In genomic region chrX:49271341-49271740, GRCh38 we compare ENCODE assay signal across 10 cellular contexts. TPM values are rescaled to one million over a fixed set of nuclear protein-coding genes. Genes with fewer than 3 reads are reported as not detected.
DNase-seq lines count a peak whose midpoint lies in the region; FAIRE-seq and TF ChIP-seq lines count a peak whose summit lies in the region.
"Had no signal": no experiment of that assay in that cellular context is flagged by ENCODE, and none has a peak within 500 bp of the region (broad histone marks: within the 10 kb centered on the region; RNA-seq: fewer than 3 reads in every experiment).

No MANE protein-coding gene starts in this region.

- peaks cover 26% of the 10 kb centered on the region for H3K4me1 ChIP-seq in HAP-1

- in situ Hi-C loops in HAP-1 (cut with MboI; ENCODE audit: low sequenced_read_pairs), result no loop called here

- no peak for TF ChIP-seq EP300 in neural cell (conservative IDR thresholded peaks at IDR 0.05; ENCODE audit: poor library complexity, severe bottlenecking)

- H3K27me3 ChIP-seq in HAP-1 (ENCODE audit: low read depth), result no peaks in the 10 kb centered on the region
- no peaks in the 10 kb centered on the region for H3K27me3 ChIP-seq in neural cell (ENCODE audit: insufficient read depth, low read depth, low read length)

- no peak for TF ChIP-seq CTCF in neural cell (IDR thresholded peaks at IDR 0.05; ENCODE audit: poor library complexity, severe bottlenecking)

- H3K4me1 Mint-ChIP-seq in activated T-helper 1 cell treated with anti-CD3 and anti-CD28 coated beads, Interleukin-12 subunit alpha, Interleukin-12 subunit beta, Interleukin-2, Interleukin-4 antibody, amounts not matched to agents 30 ng/mL and 10 ng/mL and 1 ng/mL, durations not matched to agents 14 hours and 24 hours and 36 hours (ENCODE audit: low read depth), result peaks cover 67% of the 10 kb centered on the region

- H3K4me3 ChIP-seq in HAP-1 (peak overlapping the region; percentile 76), neural cell (ENCODE audit: low read length) (peak overlapping the region; percentile 69)

- no peaks in the 10 kb centered on the region for H3F3A ChIP-seq in neural cell (ENCODE audit: insufficient read depth, low read length, poor library complexity, severe bottlenecking)

- H3K4me3 Mint-ChIP-seq in activated T-helper 1 cell treated with anti-CD3 and anti-CD28 coated beads, Interleukin-12 subunit alpha, Interleukin-12 subunit beta, Interleukin-2, Interleukin-4 antibody, amounts not matched to agents 30 ng/mL and 10 ng/mL and 1 ng/mL, durations not matched to agents 14 hours and 24 hours and 36 hours, result peak overlapping the region; percentile 81

- no peaks in the 10 kb centered on the region for H4K20me1 ChIP-seq in neural cell (ENCODE audit: insufficient read depth)

- H3K4me2 ChIP-seq in neural cell (ENCODE audit: low read length), result no peak overlapping the region

- H3K27ac Mint-ChIP-seq in activated T-helper 1 cell treated with anti-CD3 and anti-CD28 coated beads, Interleukin-12 subunit alpha, Interleukin-12 subunit beta, Interleukin-2, Interleukin-4 antibody, amounts not matched to agents 30 ng/mL and 10 ng/mL and 1 ng/mL, durations not matched to agents 14 hours and 24 hours and 36 hours, result peak overlapping the region; percentile 91

- DNase-seq in HAP-1 (ENCODE audit: low spot score in 2 of 2) (no peak), HTR-8/SVneo (ENCODE audit: insufficient read length, low spot score) (no peak), nucleus accumbens (lab: John Stamatoyannopoulos, UW) (no peak), NCI-H1417 treated with DMSO at 0.1 percent for 48 hours (lab: John Stamatoyannopoulos, UW) (no peak)
- DNase-seq in activated T-helper 1 cell treated with anti-CD3 and anti-CD28 coated beads, Interleukin-12 subunit alpha, Interleukin-12 subunit beta, Interleukin-2, Interleukin-4 antibody, amounts not matched to agents 30 ng/mL and 10 ng/mL and 1 ng/mL, durations not matched to agents 14 hours and 24 hours and 36 hours (ENCODE audit: low spot score), result no peak
- DNase-seq: lower lobe of right lung, NCI-H1105 treated with DMSO at 0.1 percent for 48 hours had no signal

- intact Hi-C loops in activated T-helper 1 cell treated with anti-CD3 and anti-CD28 coated beads, Interleukin-12 subunit alpha, Interleukin-12 subunit beta, Interleukin-2, Interleukin-4 antibody, amounts not matched to agents 30 ng/mL and 10 ng/mL and 1 ng/mL, durations not matched to agents 14 hours and 24 hours and 36 hours (cut with micrococcal nuclease), result loop anchor here (5.0 kb wide), 3 partner anchors 169 to 469 kb away; partner anchors contain the start of gene HDAC6

- H3K9ac ChIP-seq in neural cell (ENCODE audit: low read length), result no peak overlapping the region

- H3K9me2 ChIP-seq in neural cell (ENCODE audit: insufficient read depth, low read length), result no peaks in the 10 kb centered on the region

- H3K36me3 ChIP-seq in HAP-1 (replicated peaks), result peaks cover 19% of the 10 kb centered on the region
- no peaks in the 10 kb centered on the region for H3K36me3 ChIP-seq in neural cell (ENCODE audit: insufficient read depth, low read length)
- H3K36me3 ChIP-seq: lower lobe of right lung had no signal

- H3K79me2 ChIP-seq in neural cell (replicated peaks; ENCODE audit: insufficient read depth, low read length), result peaks cover 6% of the 10 kb centered on the region

- peaks cover 20% of the 10 kb centered on the region for H3K36me3 Mint-ChIP-seq in activated T-helper 1 cell treated with anti-CD3 and anti-CD28 coated beads, Interleukin-12 subunit alpha, Interleukin-12 subunit beta, Interleukin-2, Interleukin-4 antibody, amounts not matched to agents 30 ng/mL and 10 ng/mL and 1 ng/mL, durations not matched to agents 14 hours and 24 hours and 36 hours (ENCODE audit: low read depth)

- no peaks in the 10 kb centered on the region for H3K27me3 Mint-ChIP-seq in activated T-helper 1 cell treated with anti-CD3 and anti-CD28 coated beads, Interleukin-12 subunit alpha, Interleukin-12 subunit beta, Interleukin-2, Interleukin-4 antibody, amounts not matched to agents 30 ng/mL and 10 ng/mL and 1 ng/mL, durations not matched to agents 14 hours and 24 hours and 36 hours (ENCODE audit: insufficient read depth)

- no peak for FAIRE-seq in HTR-8/SVneo (lab: Jason Lieb, UNC)
- FAIRE-seq: colon had no signal

- no peak overlapping the region for H3K27ac ChIP-seq in neural cell (ENCODE audit: low read length)

- H2AFZ ChIP-seq in neural cell (ENCODE audit: low read depth, low read length), result no peak overlapping the region

- TF ChIP-seq RAD21 in neural cell (conservative IDR thresholded peaks at IDR 0.05), result no peak

- H3K9me3 ChIP-seq in HAP-1 (no peaks in the 10 kb centered on the region), neural cell (ENCODE audit: low read length) (no peaks in the 10 kb centered on the region)
- H3K9me3 ChIP-seq: lower lobe of right lung had no signal

- H3K9me3 Mint-ChIP-seq in activated T-helper 1 cell treated with anti-CD3 and anti-CD28 coated beads, Interleukin-12 subunit alpha, Interleukin-12 subunit beta, Interleukin-2, Interleukin-4 antibody, amounts not matched to agents 30 ng/mL and 10 ng/mL and 1 ng/mL, durations not matched to agents 14 hours and 24 hours and 36 hours, result no peaks in the 10 kb centered on the region

TF ChIP-seq in neural cell, 6 proteins besides CTCF, POLR2A, EP300 and RAD21:
- TF ChIP-seq SMC3 (conservative IDR thresholded peaks at IDR 0.05; ENCODE audit: poor library complexity), result no peak

RNA-seq across cellular contexts. Expression of gene PPP1R3F, which starts 1.7 kb away (rescaled TPM):
- total RNA-seq in activated T-helper 1 cell treated with anti-CD3 and anti-CD28 coated beads, Interleukin-12 subunit alpha, Interleukin-12 subunit beta, Interleukin-2, Interleukin-4 antibody, amounts not matched to agents 30 ng/mL and 10 ng/mL and 1 ng/mL, durations not matched to agents 14 hours and 24 hours and 36 hours, result 6.5 and 6.9 TPM in 2 replicates
- polyA plus RNA-seq in neural cell, result 20.4 and 21.0 TPM in 2 replicates
- 23.4 and 23.9 TPM in 2 replicates for polyA minus RNA-seq in neural cell

RNA-seq across cellular contexts. Expression of gene FOXP3, which starts 6.8 kb away (rescaled TPM):
- 14.3 and 14.4 TPM in 2 replicates for total RNA-seq in activated T-helper 1 cell treated with anti-CD3 and anti-CD28 coated beads, Interleukin-12 subunit alpha, Interleukin-12 subunit beta, Interleukin-2, Interleukin-4 antibody, amounts not matched to agents 30 ng/mL and 10 ng/mL and 1 ng/mL, durations not matched to agents 14 hours and 24 hours and 36 hours
- polyA plus RNA-seq in neural cell, result not detected in 2 replicates
- 0.23 and 0.24 TPM in 2 replicates for polyA minus RNA-seq in neural cell
- total RNA-seq: lower lobe of right lung had no signal

RNA-seq across cellular contexts. Expression of gene GAGE10, which starts 32.1 kb away (rescaled TPM):
- total RNA-seq in activated T-helper 1 cell treated with anti-CD3 and anti-CD28 coated beads, Interleukin-12 subunit alpha, Interleukin-12 subunit beta, Interleukin-2, Interleukin-4 antibody, amounts not matched to agents 30 ng/mL and 10 ng/mL and 1 ng/mL, durations not matched to agents 14 hours and 24 hours and 36 hours, result not detected in 2 replicates
- not detected in 2 replicates for polyA plus RNA-seq in neural cell
- not detected in 2 replicates for polyA minus RNA-seq in neural cell
- total RNA-seq: lower lobe of right lung; T-helper 2 cell treated with Interferon-gamma antibody and Interleukin-4, amounts not matched to agents 100 ng/mL and 5 ng/mL, for 36 hours had no signal

RNA-seq across cellular contexts. Expression of gene CCDC22, which starts 36.1 kb away (rescaled TPM):
- total RNA-seq in activated T-helper 1 cell treated with anti-CD3 and anti-CD28 coated beads, Interleukin-12 subunit alpha, Interleukin-12 subunit beta, Interleukin-2, Interleukin-4 antibody, amounts not matched to agents 30 ng/mL and 10 ng/mL and 1 ng/mL, durations not matched to agents 14 hours and 24 hours and 36 hours, result 26.0 and 28.5 TPM in 2 replicates
- 16.3 and 17.0 TPM in 2 replicates for polyA plus RNA-seq in neural cell
- polyA minus RNA-seq in neural cell, result 10.7 and 11.3 TPM in 2 replicates

RNA-seq across cellular contexts. Expression of gene CACNA1F, which starts 38.2 kb away (rescaled TPM):
- 0.05 and 0.13 TPM in 2 replicates for total RNA-seq in activated T-helper 1 cell treated with anti-CD3 and anti-CD28 coated beads, Interleukin-12 subunit alpha, Interleukin-12 subunit beta, Interleukin-2, Interleukin-4 antibody, amounts not matched to agents 30 ng/mL and 10 ng/mL and 1 ng/mL, durations not matched to agents 14 hours and 24 hours and 36 hours
- not detected in 2 replicates for polyA plus RNA-seq in neural cell
- polyA minus RNA-seq in neural cell, result not detected in 2 replicates
